ENCODE assay signal across 36 cellular contexts in the genomic region with DNA sequence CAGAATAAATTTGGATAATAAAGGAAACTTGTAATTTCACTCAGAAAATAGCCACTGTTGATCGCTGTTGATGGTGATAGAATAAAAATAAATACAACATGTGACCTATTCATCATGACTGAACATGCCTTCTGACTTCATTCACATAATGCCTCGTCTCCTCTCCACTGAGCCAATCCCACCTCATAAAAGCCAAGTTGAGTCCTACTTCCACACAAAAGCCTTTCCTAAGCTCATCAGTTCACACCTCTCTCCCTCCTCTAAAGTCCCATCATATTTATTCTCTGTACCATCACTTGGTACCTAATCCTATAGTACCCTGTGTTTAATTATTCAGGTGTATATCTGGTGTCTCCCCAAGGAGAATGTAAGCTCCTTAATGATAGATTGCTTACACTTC. TPM values are rescaled to one million over a fixed set of nuclear protein-coding genes. Genes with fewer than 3 reads are reported as not detected.
"Had no signal": no experiment of that assay in that cellular context is flagged by ENCODE, and none has a peak within 500 bp of the region (broad histone marks: within the 10 kb centered on the region; RNA-seq: fewer than 3 reads in every experiment).

No MANE protein-coding gene starts in this region.

- H3K27ac ChIP-seq: adrenal gland, body of pancreas, cardiac muscle cell, VCaP had no signal

- H3K4me1 Mint-ChIP-seq: activated CD4-positive, alpha-beta memory T cell treated with anti-CD3 and anti-CD28 coated beads, Interleukin-2, amount 10 ng/mL, durations not matched to agents 7 days and 5 days; activated CD4-positive, alpha-beta T cell treated with anti-CD3 and anti-CD28 coated beads for 36 hours; activated CD4-positive, alpha-beta T cell treated with anti-CD3 and anti-CD28 coated beads, Interleukin-2, amount 10 ng/mL, durations not matched to agents 7 days and 5 days; activated CD8-positive, alpha-beta memory T cell treated with anti-CD3 and anti-CD28 coated beads, Interleukin-2, amount 10 ng/mL, durations not matched to agents 7 days and 5 days; activated naive CD8-positive, alpha-beta T cell treated with anti-CD3 and anti-CD28 coated beads for 36 hours had no signal

- H3K4me3 Mint-ChIP-seq: activated CD4-positive, alpha-beta memory T cell treated with anti-CD3 and anti-CD28 coated beads, Interleukin-2, amount 10 ng/mL, durations not matched to agents 7 days and 5 days; activated CD4-positive, alpha-beta T cell treated with anti-CD3 and anti-CD28 coated beads for 36 hours; activated CD4-positive, alpha-beta T cell treated with anti-CD3 and anti-CD28 coated beads, Interleukin-2, amount 10 ng/mL, durations not matched to agents 7 days and 5 days; activated CD8-positive, alpha-beta memory T cell treated with anti-CD3 and anti-CD28 coated beads, Interleukin-2, amount 10 ng/mL, durations not matched to agents 7 days and 5 days; activated CD8-positive, alpha-beta T cell treated with anti-CD3 and anti-CD28 coated beads, Interleukin-2, amount 10 ng/mL, durations not matched to agents 7 days and 5 days; activated naive CD4-positive, alpha-beta T cell treated with anti-CD3 and anti-CD28 coated beads for 36 hours; activated naive CD8-positive, alpha-beta T cell treated with anti-CD3 and anti-CD28 coated beads for 36 hours; activated T-cell treated with anti-CD3 and anti-CD28 coated beads, Interleukin-2, amount 50 U/mL, for 24 hours; T-helper 1 cell treated with Interleukin-12 subunit alpha and Interleukin-12 subunit beta and Interleukin-4 antibody, amounts not matched to agents 30 μg/mL and 1 μg/mL, for 36 hours; T-helper 2 cell treated with Interferon-gamma antibody and Interleukin-4, amounts not matched to agents 5 μg/mL and 100 μg/mL, for 36 hours had no signal

- H3K4me3 ChIP-seq: adrenal gland, body of pancreas, cardiac muscle cell had no signal

- H3K27me3 Mint-ChIP-seq: activated CD4-positive, alpha-beta memory T cell treated with anti-CD3 and anti-CD28 coated beads, Interleukin-2, amount 10 ng/mL, durations not matched to agents 7 days and 5 days; activated CD4-positive, alpha-beta T cell treated with anti-CD3 and anti-CD28 coated beads for 36 hours; activated CD4-positive, alpha-beta T cell treated with anti-CD3 and anti-CD28 coated beads, Interleukin-2, amount 10 ng/mL, durations not matched to agents 7 days and 5 days; activated CD8-positive, alpha-beta memory T cell treated with anti-CD3 and anti-CD28 coated beads, Interleukin-2, amount 10 ng/mL, durations not matched to agents 7 days and 5 days; activated naive CD8-positive, alpha-beta T cell treated with anti-CD3 and anti-CD28 coated beads for 36 hours had no signal

- H3K27ac Mint-ChIP-seq: activated CD4-positive, alpha-beta memory T cell treated with anti-CD3 and anti-CD28 coated beads, Interleukin-2, amount 10 ng/mL, durations not matched to agents 7 days and 5 days; activated CD4-positive, alpha-beta T cell treated with anti-CD3 and anti-CD28 coated beads for 36 hours; activated CD4-positive, alpha-beta T cell treated with anti-CD3 and anti-CD28 coated beads, Interleukin-2, amount 10 ng/mL, durations not matched to agents 7 days and 5 days; activated CD8-positive, alpha-beta memory T cell treated with anti-CD3 and anti-CD28 coated beads, Interleukin-2, amount 10 ng/mL, durations not matched to agents 7 days and 5 days; activated CD8-positive, alpha-beta T cell treated with anti-CD3 and anti-CD28 coated beads, Interleukin-2, amount 10 ng/mL, durations not matched to agents 7 days and 5 days; activated naive CD4-positive, alpha-beta T cell treated with anti-CD3 and anti-CD28 coated beads for 36 hours; activated naive CD8-positive, alpha-beta T cell treated with anti-CD3 and anti-CD28 coated beads for 36 hours; activated T-cell treated with anti-CD3 and anti-CD28 coated beads, Interleukin-2, amount 50 U/mL, for 24 hours; T-helper 1 cell treated with Interleukin-12 subunit alpha and Interleukin-12 subunit beta and Interleukin-4 antibody, amounts not matched to agents 30 μg/mL and 1 μg/mL, for 36 hours; T-helper 2 cell treated with Interferon-gamma antibody and Interleukin-4, amounts not matched to agents 5 μg/mL and 100 μg/mL, for 36 hours had no signal

- H3K9me3 Mint-ChIP-seq: activated CD4-positive, alpha-beta memory T cell treated with anti-CD3 and anti-CD28 coated beads, Interleukin-2, amount 10 ng/mL, durations not matched to agents 7 days and 5 days; activated CD4-positive, alpha-beta T cell treated with anti-CD3 and anti-CD28 coated beads, Interleukin-2, amount 10 ng/mL, durations not matched to agents 7 days and 5 days; activated naive CD4-positive, alpha-beta T cell treated with anti-CD3 and anti-CD28 coated beads for 36 hours; activated naive CD4-positive, alpha-beta T cell treated with anti-CD3 and anti-CD28 coated beads, Interleukin-2, amount 50 U/mL, for 72 hours; activated naive CD8-positive, alpha-beta T cell treated with anti-CD3 and anti-CD28 coated beads for 36 hours; activated T-cell treated with anti-CD3 and anti-CD28 coated beads, Interleukin-2, amount 50 U/mL, for 24 hours; T-helper 1 cell treated with Interleukin-12 subunit alpha and Interleukin-12 subunit beta and Interleukin-4 antibody, amounts not matched to agents 30 μg/mL and 1 μg/mL, for 36 hours; T-helper 2 cell treated with Interferon-gamma antibody and Interleukin-4, amounts not matched to agents 5 μg/mL and 100 μg/mL, for 36 hours had no signal

- H3K36me3 Mint-ChIP-seq: activated naive CD4-positive, alpha-beta T cell treated with anti-CD3 and anti-CD28 coated beads, Interleukin-2, amount 50 U/mL, for 72 hours had no signal

- FAIRE-seq: astrocyte, bronchial epithelial cell, colon, TTC549 had no signal

- H3K9me3 ChIP-seq: adrenal gland, body of pancreas had no signal

- H3K27me3 ChIP-seq: adrenal gland, body of pancreas, cardiac muscle cell had no signal

- ATAC-seq: activated CD4-positive, alpha-beta T cell treated with anti-CD3 and anti-CD28 coated beads for 36 hours; activated CD4-positive, CD25-positive, alpha-beta regulatory T cell treated with anti-CD3 and anti-CD28 coated beads, Interleukin-2, amount 50 U/mL, for 24 hours; activated CD8-positive, alpha-beta memory T cell treated with anti-CD3 and anti-CD28 coated beads, Interleukin-2, amount 10 ng/mL, durations not matched to agents 7 days and 5 days; activated CD8-positive, alpha-beta T cell treated with anti-CD3 and anti-CD28 coated beads, Interleukin-2, amount 10 ng/mL, durations not matched to agents 7 days and 5 days; activated naive CD4-positive, alpha-beta T cell treated with anti-CD3 and anti-CD28 coated beads, Interleukin-2, amount 50 U/mL, for 72 hours; body of pancreas had no signal

- DNase-seq: activated CD4-positive, alpha-beta memory T cell treated with anti-CD3 and anti-CD28 coated beads, Interleukin-2, amount 10 ng/mL, durations not matched to agents 7 days and 5 days; activated CD4-positive, alpha-beta T cell treated with anti-CD3 and anti-CD28 coated beads for 1 hour; activated CD4-positive, alpha-beta T cell treated with anti-CD3 and anti-CD28 coated beads for 36 hours; activated CD4-positive, alpha-beta T cell treated with anti-CD3 and anti-CD28 coated beads for 48 hours; activated CD4-positive, alpha-beta T cell treated with anti-CD3 and anti-CD28 coated beads, Interleukin-2, amount 10 ng/mL, durations not matched to agents 7 days and 5 days; activated CD4-positive, alpha-beta T cell treated with anti-CD3 and anti-CD28 coated beads, Interleukin-2, amount 50 U/mL, for 48 hours; activated CD4-positive, CD25-positive, alpha-beta regulatory T cell; activated CD8-positive, alpha-beta memory T cell treated with anti-CD3 and anti-CD28 coated beads for 24 hours; activated CD8-positive, alpha-beta memory T cell treated with anti-CD3 and anti-CD28 coated beads, Interleukin-2, amount 10 ng/mL, durations not matched to agents 7 days and 5 days; activated CD8-positive, alpha-beta memory T cell treated with anti-CD3 and anti-CD28 coated beads, Interleukin-2, amount 50 U/mL, for 48 hours; activated CD8-positive, alpha-beta T cell treated with anti-CD3 and anti-CD28 coated beads, Interleukin-2, amount 10 ng/mL, durations not matched to agents 7 days and 5 days; activated effector memory CD4-positive, alpha-beta T cell treated with anti-CD3 and anti-CD28 coated beads, Interleukin-2, amount 50 U/mL, for 16 hours; activated gamma-delta T cell treated with Interleukin-2 at 50 U/mL for 16 hours; activated naive CD4-positive, alpha-beta T cell; activated naive CD4-positive, alpha-beta T cell treated with anti-CD3 and anti-CD28 coated beads for 36 hours; activated naive CD4-positive, alpha-beta T cell treated with anti-CD3 and anti-CD28 coated beads, Interleukin-2, amount 50 U/mL, for 16 hours; activated naive CD8-positive, alpha-beta T cell treated with anti-CD3 and anti-CD28 coated beads for 36 hours; activated T-cell treated with anti-CD3 and anti-CD28 coated beads, Interleukin-2, amount 50 U/mL, for 24 hours; activated T-cell treated with anti-CD3 and anti-CD28 coated beads, Interleukin-2, amount 50 U/mL, for 48 hours; amniotic stem cell; aorta; body of pancreas; caudate nucleus; T-helper 2 cell; T-helper 9 cell had no signal

- H3K36me3 ChIP-seq: adrenal gland, cardiac muscle cell had no signal

- H3K4me1 ChIP-seq: adrenal gland, body of pancreas had no signal

RNA-seq across cellular contexts. Expression of gene CXorf58, which starts 37.8 kb away (rescaled TPM):
- total RNA-seq: activated CD4-positive, alpha-beta memory T cell treated with anti-CD3 and anti-CD28 coated beads, Interleukin-2, amount 10 ng/mL, durations not matched to agents 7 days and 5 days; activated CD4-positive, alpha-beta T cell treated with anti-CD3 and anti-CD28 coated beads, Interleukin-2, amount 10 ng/mL, durations not matched to agents 7 days and 5 days; aorta; astrocyte; bronchial epithelial cell had no signal
- polyA plus RNA-seq: aorta had no signal
